1 cellular context compared by ENCODE assay signal in genomic region chr17:968812-969766, GRCh38.
A peak's percentile ranks its signal among the peaks of the same experiment; 100 is the strongest.
TF ChIP-seq lines count a peak whose summit lies in the region.

No MANE protein-coding gene starts in this region.

TF ChIP-seq in HEK293, 187 proteins besides CTCF, POLR2A, EP300 and RAD21 (continued from another document):
- no peak for TF ChIP-seq ZNF426 (tag by site-specific recombination; IDR thresholded peaks at IDR 0.05)
- TF ChIP-seq ZNF776 (tag by site-specific recombination; IDR thresholded peaks at IDR 0.05; ENCODE audit: borderline replicate concordance) = no peak
- TF ChIP-seq ZBTB44 (tag by site-specific recombination; IDR thresholded peaks at IDR 0.05) = 0 out of 2 replicates have a peak, but pooled peaks have one; percentile 18
- no peak for TF ChIP-seq ZNF37A (tag by site-specific recombination; IDR thresholded peaks at IDR 0.05)
- no peak for TF ChIP-seq ZNF529 (tag by site-specific recombination; IDR thresholded peaks at IDR 0.05; ENCODE audit: insufficient replicate concordance)
- TF ChIP-seq ZNF521 (tag by site-specific recombination; IDR thresholded peaks at IDR 0.05) = no peak
- peak; percentile 36; the same call in 1 of the 2 replicates for TF ChIP-seq ZNF629 (tag by site-specific recombination; IDR thresholded peaks at IDR 0.05)
- peak; percentile 66; the same call in 1 of the 2 replicates for TF ChIP-seq ZNF366 (tag by site-specific recombination; conservative IDR thresholded peaks at IDR 0.05)
- 0 out of 2 replicates have a peak, but pooled peaks have one; percentile 14 for TF ChIP-seq SP3 (tag by site-specific recombination; IDR thresholded peaks at IDR 0.05)
- no peak for TF ChIP-seq ZNF514 (tag by site-specific recombination; IDR thresholded peaks at IDR 0.05)
- TF ChIP-seq ZNF510 (tag by site-specific recombination; IDR thresholded peaks at IDR 0.05; ENCODE audit: insufficient replicate concordance) = no peak
- TF ChIP-seq RBAK (tag by site-specific recombination; IDR thresholded peaks at IDR 0.05) = no peak
- TF ChIP-seq ZNF785 (tag by site-specific recombination; IDR thresholded peaks at IDR 0.05) = no peak
- TF ChIP-seq ZNF132 (tag by site-specific recombination; IDR thresholded peaks at IDR 0.05; ENCODE audit: borderline replicate concordance) = no peak
- TF ChIP-seq ZNF239 (tag by site-specific recombination; IDR thresholded peaks at IDR 0.05) = no peak
